8 cellular contexts compared by ENCODE assay signal in the genomic region with DNA sequence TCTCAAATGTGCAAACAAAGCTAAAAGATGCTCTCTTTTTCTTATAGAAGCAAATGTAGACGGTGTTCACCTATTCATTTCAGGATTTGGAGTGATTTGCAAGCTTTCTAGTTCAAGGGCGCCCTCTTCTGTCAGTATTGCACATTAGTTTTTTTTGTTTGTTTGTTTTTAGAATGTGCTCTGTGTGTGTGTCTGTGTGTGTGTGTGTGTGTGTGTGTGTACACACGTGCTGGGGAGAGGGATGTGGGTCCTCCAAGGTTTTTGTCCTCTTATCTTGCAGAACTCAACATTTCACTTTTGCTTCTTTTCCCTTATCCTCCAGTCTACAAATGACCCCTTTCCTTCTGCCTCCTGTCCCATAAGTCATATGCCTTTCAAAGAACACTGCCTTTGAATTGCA. TPM values are rescaled to one million over a fixed set of nuclear protein-coding genes. Genes with fewer than 3 reads are reported as not detected.
DNase-seq lines count a peak whose midpoint lies in the region; ATAC-seq and TF ChIP-seq lines count a peak whose summit lies in the region.

No MANE protein-coding gene starts in this region.

- H3K4me3 Mint-ChIP-seq in activated T-helper 2 cell treated with anti-CD3 and anti-CD28 coated beads, Interferon-gamma antibody, Interleukin-2, Interleukin-4, amounts not matched to agents 10 μg/mL and 5 μg/mL and 100 μg/mL, durations not matched to agents 14 hours and 24 hours and 36 hours (ENCODE audit: low read depth): no peak overlapping the region
- no peak overlapping the region for H3K4me3 Mint-ChIP-seq in progenitor cell of endocrine pancreas (ENCODE audit: low read depth)

- no peak overlapping the region for H2AFZ ChIP-seq in DND-41 (ENCODE audit: low read depth, low read length)
- peak overlapping the region; percentile 41; the same call in 1 of the 2 replicates for H2AFZ ChIP-seq in OCI-LY7 (ENCODE audit: low read length)

- H3K4me3 ChIP-seq in DND-41 (ENCODE audit: low read depth in 1 of 2, low read length in 2 of 2) (no peak overlapping the region), OCI-LY7 (ENCODE audit: low read depth, low read length, poor library complexity, severe bottlenecking) (no peak overlapping the region)

- H3K4me1 Mint-ChIP-seq in activated T-helper 2 cell treated with anti-CD3 and anti-CD28 coated beads, Interferon-gamma antibody, Interleukin-2, Interleukin-4, amounts not matched to agents 10 μg/mL and 5 μg/mL and 100 μg/mL, durations not matched to agents 14 hours and 24 hours and 36 hours (ENCODE audit: low read depth): peaks cover 7% of the 10 kb centered on the region
- peaks cover 3% of the 10 kb centered on the region for H3K4me1 Mint-ChIP-seq in progenitor cell of endocrine pancreas (ENCODE audit: low read depth)

- no TSS peak for BruUV-seq in OCI-LY7 (replicated peaks; lab: Mats Ljungman, UMichigan)

- no peaks in the 10 kb centered on the region for H3K27me3 Mint-ChIP-seq in activated T-helper 2 cell treated with anti-CD3 and anti-CD28 coated beads, Interferon-gamma antibody, Interleukin-2, Interleukin-4, amounts not matched to agents 10 μg/mL and 5 μg/mL and 100 μg/mL, durations not matched to agents 14 hours and 24 hours and 36 hours (ENCODE audit: low read depth)
- peaks cover 11% of the 10 kb centered on the region for H3K27me3 Mint-ChIP-seq in progenitor cell of endocrine pancreas

- intact Hi-C loops in OCI-LY7 (cut with micrococcal nuclease; ENCODE audit: unreplicated experiment): loop anchor here (1.0 to 5.0 kb wide), 6 partner anchors 33 to 339 kb away; partner anchors contain the start of gene POC1A
- intact Hi-C loops in activated T-helper 2 cell treated with anti-CD3 and anti-CD28 coated beads, Interferon-gamma antibody, Interleukin-2, Interleukin-4, amounts not matched to agents 10 μg/mL and 5 μg/mL and 100 μg/mL, durations not matched to agents 14 hours and 24 hours and 36 hours (cut with micrococcal nuclease): loop anchor here (1.0 to 10.0 kb wide), 4 partner anchors 48 to 119 kb away; partner anchors contain the start of gene WDR82

- ATAC-seq in DND-41 (ENCODE audit: insufficient read depth, low read depth): peak; percentile 83
- no peak for ATAC-seq in GM18511 (IDR thresholded peaks at IDR 0.05; ENCODE audit: unreplicated experiment)
- ATAC-seq in GM19351 (IDR thresholded peaks at IDR 0.05; ENCODE audit: unreplicated experiment): no peak

- CTCF ChIA-PET in OCI-LY7 (lab: Charles Lee; ENCODE audit: unreplicated experiment): interaction anchor here (0.6 to 1.6 kb wide), 5 partner anchors 43 to 406 kb away, joined by 3 to 8 read pairs (median 5); partner anchors contain the start of gene TLR9

- POLR2A ChIA-PET in OCI-LY7 (lab: Charles Lee): interaction anchor here (0.6 to 1.4 kb wide), 6 partner anchors 20 to 119 kb away, joined by 3 to 6 read pairs (median 4); partner anchors contain the start of gene WDR82

- H3K9me3 Mint-ChIP-seq in activated T-helper 2 cell treated with anti-CD3 and anti-CD28 coated beads, Interferon-gamma antibody, Interleukin-2, Interleukin-4, amounts not matched to agents 10 μg/mL and 5 μg/mL and 100 μg/mL, durations not matched to agents 14 hours and 24 hours and 36 hours: no peaks in the 10 kb centered on the region
- no peaks in the 10 kb centered on the region for H3K9me3 Mint-ChIP-seq in progenitor cell of endocrine pancreas (ENCODE audit: low read depth)

- no peak overlapping the region for H3K9ac ChIP-seq in DND-41 (ENCODE audit: low read depth, low read length)

- no peaks in the 10 kb centered on the region for H3K36me3 ChIP-seq in DND-41 (ENCODE audit: insufficient read depth, low read length)
- H3K36me3 ChIP-seq in OCI-LY7 (ENCODE audit: insufficient read depth, low read length): no peaks in the 10 kb centered on the region

- H3K27me3 ChIP-seq in DND-41 (ENCODE audit: insufficient read depth, low read length, poor library complexity): no peaks in the 10 kb centered on the region

- peaks cover 4% of the 10 kb centered on the region for H3K36me3 Mint-ChIP-seq in activated T-helper 2 cell treated with anti-CD3 and anti-CD28 coated beads, Interferon-gamma antibody, Interleukin-2, Interleukin-4, amounts not matched to agents 10 μg/mL and 5 μg/mL and 100 μg/mL, durations not matched to agents 14 hours and 24 hours and 36 hours (ENCODE audit: low read depth)
- no peaks in the 10 kb centered on the region for H3K36me3 Mint-ChIP-seq in progenitor cell of endocrine pancreas (ENCODE audit: insufficient read depth)

- H4K20me1 ChIP-seq in DND-41 (ENCODE audit: insufficient read depth, low read length) (no peaks in the 10 kb centered on the region), OCI-LY7 (ENCODE audit: insufficient read depth, low read length) (no peaks in the 10 kb centered on the region)

- H3K9me2 ChIP-seq in OCI-LY7 (ENCODE audit: insufficient read depth, low read length): no peaks in the 10 kb centered on the region

- no peak overlapping the region for H3K4me2 ChIP-seq in DND-41 (ENCODE audit: insufficient read depth, low read length)
- no peak overlapping the region for H3K4me2 ChIP-seq in OCI-LY7 (ENCODE audit: low read length)

- TF ChIP-seq CTCF in DND-41 (IDR thresholded peaks at IDR 0.05; ENCODE audit: borderline replicate concordance, extremely low read depth, low read length, poor library complexity, severe bottlenecking): peak; percentile 83
- TF ChIP-seq CTCF in LNCAP (IDR thresholded peaks at IDR 0.05): peak; percentile 69
- TF ChIP-seq CTCF in OCI-LY7 (conservative IDR thresholded peaks at IDR 0.05; ENCODE audit: low read length): peak; percentile 93
- TF ChIP-seq CTCF in progenitor cell of endocrine pancreas (IDR thresholded peaks at IDR 0.05; ENCODE audit: unreplicated experiment): peak; percentile 82

- H3K4me1 ChIP-seq in DND-41 (ENCODE audit: insufficient read depth, low read length) (no peaks in the 10 kb centered on the region), OCI-LY7 (ENCODE audit: insufficient read depth, low read length, poor library complexity, severe bottlenecking) (peaks cover 18% of the 10 kb centered on the region)

- DNase-seq in DND-41: peak; percentile 57
- DNase-seq in OCI-LY7 (ENCODE audit: low spot score): peak; percentile 84
- peak; percentile 37 for DNase-seq in activated T-helper 2 cell treated with anti-CD3 and anti-CD28 coated beads, Interferon-gamma antibody, Interleukin-2, Interleukin-4, amounts not matched to agents 10 μg/mL and 5 μg/mL and 100 μg/mL, durations not matched to agents 14 hours and 24 hours and 36 hours (ENCODE audit: low spot score)
- peak; percentile 71 for DNase-seq in glomerular endothelial cell (ENCODE audit: extremely low read depth, low read depth, low spot score)
- peak; percentile 48 for DNase-seq in progenitor cell of endocrine pancreas (ENCODE audit: low spot score, unreplicated experiment)

- no peaks in the 10 kb centered on the region for H3K9me3 ChIP-seq in DND-41 (ENCODE audit: insufficient read depth, low read length, severe bottlenecking)
- no peaks in the 10 kb centered on the region for H3K9me3 ChIP-seq in OCI-LY7 (ENCODE audit: low read length)

- H3K27ac Mint-ChIP-seq in activated T-helper 2 cell treated with anti-CD3 and anti-CD28 coated beads, Interferon-gamma antibody, Interleukin-2, Interleukin-4, amounts not matched to agents 10 μg/mL and 5 μg/mL and 100 μg/mL, durations not matched to agents 14 hours and 24 hours and 36 hours: no peak overlapping the region
- peak overlapping the region; percentile 61 for H3K27ac Mint-ChIP-seq in progenitor cell of endocrine pancreas

- no peak overlapping the region for H3K27ac ChIP-seq in DND-41 (ENCODE audit: low read length)
- no peak overlapping the region for H3K27ac ChIP-seq in OCI-LY7 (ENCODE audit: low read depth, low read length, poor library complexity, severe bottlenecking)

- H3K79me2 ChIP-seq in DND-41 (ENCODE audit: insufficient read depth, low read length) (no peaks in the 10 kb centered on the region), OCI-LY7 (ENCODE audit: insufficient read depth, low read depth, low read length) (no peaks in the 10 kb centered on the region)

RNA-seq across cellular contexts. Expression of gene DNAH1, which starts 23.5 kb away (rescaled TPM):
- total RNA-seq in OCI-LY7 (2014; rRNA removed; shearing (Covaris generic)): 14.2 and 18.3 TPM in 2 replicates
- total RNA-seq in OCI-LY7 (2022) (5.8 and 10.5 TPM in 2 replicates), glomerular endothelial cell (3.2 and 9.9 TPM in 2 replicates), progenitor cell of endocrine pancreas (11.6 and 14.0 TPM in 2 replicates)
- 9.8 and 11.1 TPM in 2 replicates for total RNA-seq in activated T-helper 2 cell treated with anti-CD3 and anti-CD28 coated beads, Interferon-gamma antibody, Interleukin-2, Interleukin-4, amounts not matched to agents 10 μg/mL and 5 μg/mL and 100 μg/mL, durations not matched to agents 14 hours and 24 hours and 36 hours

RNA-seq across cellular contexts. Expression of gene GLYCTK, which starts 52.0 kb away (rescaled TPM):
- 24.5 and 28.1 TPM in 2 replicates for total RNA-seq in OCI-LY7 (2014; rRNA removed; shearing (Covaris generic))
- total RNA-seq in OCI-LY7 (2022) (28.6 and 29.6 TPM in 2 replicates), glomerular endothelial cell (12.3 and 14.2 TPM in 2 replicates), progenitor cell of endocrine pancreas (52.5 and 53.6 TPM in 2 replicates)
- total RNA-seq in activated T-helper 2 cell treated with anti-CD3 and anti-CD28 coated beads, Interferon-gamma antibody, Interleukin-2, Interleukin-4, amounts not matched to agents 10 μg/mL and 5 μg/mL and 100 μg/mL, durations not matched to agents 14 hours and 24 hours and 36 hours: 16.6 and 16.8 TPM in 2 replicates
